10 cellular contexts compared by ENCODE assay signal in genomic region chr10:5589963-5590511, GRCh38.
DNase-seq lines count a peak whose midpoint lies in the region; TF ChIP-seq lines count a peak whose summit lies in the region.
"Had no signal": no experiment of that assay in that cellular context is flagged by ENCODE, and none has a peak within 500 bp of the region (broad histone marks: within the 10 kb centered on the region; RNA-seq: fewer than 3 reads in every experiment).

No MANE protein-coding gene starts in this region.

- H3K9me3 ChIP-seq in PC-9 (ENCODE audit: insufficient read depth, low read depth): no peaks in the 10 kb centered on the region
- no peaks in the 10 kb centered on the region for H3K9me3 ChIP-seq in osteoblast (ENCODE audit: low read depth, low read length)

- H3K79me2 ChIP-seq in PC-9 (ENCODE audit: low read depth): peaks cover 21% of the 10 kb centered on the region
- H3K79me2 ChIP-seq in osteoblast (ENCODE audit: insufficient read depth, low read length): no peaks in the 10 kb centered on the region

- peaks cover 51% of the 10 kb centered on the region for H3F3A ChIP-seq in PC-9 (ENCODE audit: insufficient read depth, low read depth)

- H3K9me2 ChIP-seq in PC-9 (ENCODE audit: insufficient read depth): no peaks in the 10 kb centered on the region

- H3K4me2 ChIP-seq in PC-9 (peak overlapping the region; percentile 75), osteoblast (ENCODE audit: insufficient read depth, low read length) (peak overlapping the region; percentile 41)

- H3K4me3 ChIP-seq in PC-9 (peak overlapping the region; percentile 31; the same call in 1 of the 2 replicates), osteoblast (ENCODE audit: insufficient read depth, low read length) (no peak overlapping the region)

- 0 out of 2 replicates have a peak, but pooled peaks have one; percentile 24 for TF ChIP-seq CTCF in PC-9 (conservative IDR thresholded peaks at IDR 0.05)
- peak; percentile 52 for TF ChIP-seq CTCF in osteoblast (IDR thresholded peaks at IDR 0.05; ENCODE audit: extremely low read depth, low read depth, low read length)

- H4K20me1 ChIP-seq in PC-9 (ENCODE audit: insufficient read depth) (no peaks in the 10 kb centered on the region), osteoblast (ENCODE audit: insufficient read depth, low read length) (no peaks in the 10 kb centered on the region)

- POLR2A ChIA-PET in PC-9 (lab: Charles Lee; ENCODE audit: unreplicated experiment): interaction anchor here (0.6 to 1.0 kb wide), 6 partner anchors 26 to 122 kb away, joined by 6 to 16 read pairs (median 7); no protein-coding TSS in a partner anchor

- intact Hi-C loops in PC-9 (cut with micrococcal nuclease; ENCODE audit: unreplicated experiment): no loop called here

- H3K4me1 ChIP-seq in PC-9 (replicated peaks; ENCODE audit: insufficient read depth) (peaks cover 97% of the 10 kb centered on the region), osteoblast (ENCODE audit: insufficient read depth, low read length) (peaks cover 29% of the 10 kb centered on the region)

- H3K27ac ChIP-seq in PC-9 (peak overlapping the region; percentile 99), osteoblast (ENCODE audit: low read depth, low read length) (peak overlapping the region; percentile 36)

- H3K36me3 ChIP-seq in PC-9 (ENCODE audit: low read depth) (no peaks in the 10 kb centered on the region), osteoblast (ENCODE audit: insufficient read depth, low read length) (no peaks in the 10 kb centered on the region)

- H2AFZ ChIP-seq in PC-9 (peak overlapping the region; percentile 65; the same call in 1 of the 2 replicates), osteoblast (ENCODE audit: low read length) (peak overlapping the region; percentile 91)

- CTCF ChIA-PET in PC-9 (lab: Charles Lee): interaction anchor here (0.8 to 1.0 kb wide), 2 partner anchors 33 to 42 kb away, joined by 3 to 4 read pairs; no protein-coding TSS in a partner anchor

- BruUV-seq in PC-9 (replicated peaks; lab: Mats Ljungman, UMichigan): no TSS peak

- H3K27me3 ChIP-seq in PC-9 (ENCODE audit: insufficient read depth, low read depth): no peaks in the 10 kb centered on the region
- no peaks in the 10 kb centered on the region for H3K27me3 ChIP-seq in osteoblast (ENCODE audit: insufficient read depth, low read length)

- peak; percentile 55 for DNase-seq in ELF-1 (ENCODE audit: low read depth, low spot score)
- peak; percentile 49 to 72 for DNase-seq in PC-9
- DNase-seq in dedifferentiated amniotic fluid mesenchymal stem cell (ENCODE audit: extremely low spot score): peak; percentile 38
- DNase-seq in osteoblast (ENCODE audit: insufficient read length, low spot score, missing footprints): peak; percentile 93
- no peak for DNase-seq in NCI-H774 (lab: John Stamatoyannopoulos, UW)
- DNase-seq in NCI-H1436 (lab: John Stamatoyannopoulos, UW): no peak
- DNase-seq in SKM-1 (lab: John Stamatoyannopoulos, UW; ENCODE audit: unreplicated experiment): no peak
- DNase-seq in NCI-H2107 treated with DMSO at 0.1 percent for 48 hours (lab: John Stamatoyannopoulos, UW; ENCODE audit: unreplicated experiment): no peak
- DNase-seq: activated CD4-positive, alpha-beta T cell treated with anti-CD3 and anti-CD28 coated beads for 1 hour; NCI-H187 had no signal

Comparison
In these comparisons a context has a peak if more than half of its experiments do, and no peak if none do; other contexts are left out.
1. DNase-seq: peak in ELF-1 (single experiment), PC-9 (2 of 2), dedifferentiated amniotic fluid mesenchymal stem cell (single experiment) and osteoblast (single experiment); none in NCI-H774 (single experiment), NCI-H1436 (single experiment), SKM-1 (single experiment) and NCI-H2107 treated with DMSO at 0.1 percent for 48 hours (single experiment).